ENCODE assay signal across 29 cellular contexts in genomic region chr1:243970077-243970476, GRCh38.
"Had no signal": no experiment of that assay in that cellular context is flagged by ENCODE, and none has a peak within 500 bp of the region (broad histone marks: within the 10 kb centered on the region; RNA-seq: fewer than 3 reads in every experiment).

No MANE protein-coding gene starts in this region.

- H3K4me3 Mint-ChIP-seq: effector memory CD8-positive, alpha-beta T cell; naive thymus-derived CD4-positive, alpha-beta T cell; nephron; neural progenitor cell; type B pancreatic cell had no signal

- H2AFZ ChIP-seq: neural progenitor cell, parathyroid adenoma had no signal

- H3K27ac ChIP-seq: coronary artery, epithelial cell of prostate, gastrocnemius medialis, heart left ventricle, left lung, neural progenitor cell, parathyroid adenoma, right lobe of liver, stomach, tibial artery had no signal

- H3K36me3 ChIP-seq: gastrocnemius medialis, heart left ventricle, left lung, neural progenitor cell, right lobe of liver, stomach, tibial artery had no signal

- H3K36me3 Mint-ChIP-seq: naive thymus-derived CD4-positive, alpha-beta T cell; neural progenitor cell; type B pancreatic cell had no signal

- H3K79me2 ChIP-seq: parathyroid adenoma had no signal

- ATAC-seq: effector memory CD8-positive, alpha-beta T cell; esophagus mucosa; gastrocnemius medialis; heart left ventricle; left cardiac atrium; left lung; naive thymus-derived CD4-positive, alpha-beta T cell; right lobe of liver had no signal

- H3K4me2 ChIP-seq: smooth muscle cell had no signal

- H3K9me3 ChIP-seq: gastrocnemius medialis, heart left ventricle, left lung, right lobe of liver, stomach, tibial artery had no signal

- H3K4me3 ChIP-seq: coronary artery, gastrocnemius medialis, heart left ventricle, left lung, neural progenitor cell, right lobe of liver, smooth muscle cell, stomach, tibial artery had no signal

- H3K27me3 ChIP-seq: gastrocnemius medialis, left lung, neural progenitor cell, right lobe of liver, stomach had no signal

- H3K4me1 ChIP-seq: left lung, parathyroid adenoma, right lobe of liver, stomach had no signal

- H3K27ac Mint-ChIP-seq: effector memory CD8-positive, alpha-beta T cell; naive thymus-derived CD4-positive, alpha-beta T cell; nephron; neural progenitor cell; progenitor cell of endocrine pancreas; type B pancreatic cell had no signal

- FAIRE-seq: endometrium, islet of Langerhans had no signal

- H3K9me3 Mint-ChIP-seq: effector memory CD8-positive, alpha-beta T cell; nephron; neural progenitor cell; type B pancreatic cell had no signal

- H3K9ac ChIP-seq: neural progenitor cell, parathyroid adenoma had no signal

- DNase-seq: effector memory CD8-positive, alpha-beta T cell; foreskin fibroblast; gastrocnemius medialis; heart left ventricle; hippocampal formation; left cardiac atrium; left lung; mesenchymal stem cell; midbrain; naive thymus-derived CD4-positive, alpha-beta T cell; right lobe of liver; stimulated activated CD4-positive, alpha-beta T cell treated with anti-CD3 and anti-CD28 coated beads, Interleukin-12 subunit alpha, Interleukin-12 subunit beta, amount 100 ng/mL, for 4 hours; stimulated activated CD4-positive, alpha-beta T cell treated with anti-CD3 and anti-CD28 coated beads, Interleukin-1b, Interleukin-23, amount 100 ng/mL, for 48 hours; stimulated activated CD4-positive, alpha-beta T cell treated with anti-CD3 and anti-CD28 coated beads, Interleukin-4, amount 100 ng/mL, for 1 hour; stimulated activated CD8-positive, alpha-beta memory T cell treated with anti-CD3 and anti-CD28 coated beads, Interleukin-4, amount 100 ng/mL, for 48 hours; stimulated activated naive CD4-positive, alpha-beta T cell treated with Interleukin-2 at 50 U/mL for 16 hours; stomach; tibial artery had no signal
